ENCODE assay signal across 8 cellular contexts in the genomic region with DNA sequence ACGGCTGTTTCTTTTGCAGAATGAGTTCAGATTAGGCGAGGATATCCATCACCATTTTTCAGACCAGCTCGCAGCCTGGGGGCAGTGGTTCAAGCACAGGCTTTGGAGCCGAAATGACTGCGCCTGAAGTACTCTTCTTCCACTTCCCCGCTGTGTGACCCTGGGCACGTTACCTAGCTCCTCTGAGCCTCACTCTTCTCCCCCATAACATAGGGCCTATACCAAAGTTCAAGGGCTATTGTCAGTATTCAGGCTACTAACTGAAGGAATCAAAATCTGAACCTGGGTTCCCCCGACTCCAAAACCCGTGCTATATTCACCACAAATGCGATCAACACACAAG. TPM values are rescaled to one million over a fixed set of nuclear protein-coding genes. Genes with fewer than 3 reads are reported as not detected.
DNase-seq lines count a peak whose midpoint lies in the region; ATAC-seq and TF ChIP-seq lines count a peak whose summit lies in the region.

No MANE protein-coding gene starts in this region.

- H3K4me3 Mint-ChIP-seq in MCF 10A (ENCODE audit: unreplicated experiment), result peak overlapping the region; percentile 96

- peaks cover 46% of the 10 kb centered on the region for H3K36me3 Mint-ChIP-seq in MCF 10A (ENCODE audit: insufficient read depth, unreplicated experiment)

- H3K27me3 ChIP-seq in GM06990 (replicated peaks; ENCODE audit: control insufficient read depth, insufficient read depth, low read length), result no peaks in the 10 kb centered on the region
- no peaks in the 10 kb centered on the region for H3K27me3 ChIP-seq in mononuclear cell (ENCODE audit: insufficient read depth, low read length)

- H3K4me3 ChIP-seq in GM06990 (replicated peaks; ENCODE audit: low read depth, low read length) (peak overlapping the region; percentile 100), mononuclear cell (ENCODE audit: low read length) (peak overlapping the region; percentile 74)

- TF ChIP-seq CTCF in GM06990 (IDR thresholded peaks at IDR 0.05; ENCODE audit: insufficient read depth, low read length, poor library complexity, severe bottlenecking) (no peak), MCF 10A (IDR thresholded peaks at IDR 0.05; ENCODE audit: unreplicated experiment) (no peak)

- H3K4me1 ChIP-seq in mononuclear cell (ENCODE audit: insufficient read depth, low read length), result peaks cover 27% of the 10 kb centered on the region

- ATAC-seq in HG03520 (IDR thresholded peaks at IDR 0.05; ENCODE audit: unreplicated experiment), result peak; percentile 4

- no peaks in the 10 kb centered on the region for H3K9me3 ChIP-seq in mononuclear cell (ENCODE audit: low read depth, low read length)

- intact Hi-C loops in MCF 10A (cut with micrococcal nuclease), result loop anchor here (2.0 kb wide), 1 partner anchor 186 kb away; no protein-coding TSS in a partner anchor

- POLR2A ChIA-PET in MCF 10A (lab: Yijun Ruan, JAX), result interaction anchor here (0.5 to 2.6 kb wide), 17 partner anchors 10 to 1368 kb away, joined by 3 to 11 read pairs (median 4); partner anchors contain the start of genes LTO1 and MRGPRD

- BruUV-seq in MCF 10A (replicated peaks; lab: Mats Ljungman, UMichigan), result no TSS peak

- no peaks in the 10 kb centered on the region for H3K9me3 Mint-ChIP-seq in MCF 10A (ENCODE audit: unreplicated experiment)

- DNase-seq in GM06990 (ENCODE audit: extremely low read depth, insufficient read length), result no peak
- DNase-seq in MCF 10A (ENCODE audit: unreplicated experiment), result no peak
- DNase-seq in cortex of kidney (lab: John Stamatoyannopoulos, UW), result no peak
- no peak for DNase-seq in medulla oblongata (ENCODE audit: extremely low spot score)
- no peak for DNase-seq in NCI-H524 treated with DMSO at 0.1 percent for 48 hours (lab: John Stamatoyannopoulos, UW)
- DNase-seq in NCI-H2081 (lab: John Stamatoyannopoulos, UW), result no peak

- H3K27me3 Mint-ChIP-seq in MCF 10A (ENCODE audit: insufficient read depth, unreplicated experiment), result no peaks in the 10 kb centered on the region

- CTCF ChIA-PET in MCF 10A (lab: Yijun Ruan, JAX), result no interaction called here

- H3K36me3 ChIP-seq in GM06990 (ENCODE audit: control insufficient read depth, insufficient read depth, low read length), result peaks cover 9% of the 10 kb centered on the region

- peaks cover 31% of the 10 kb centered on the region for H3K4me1 Mint-ChIP-seq in MCF 10A (ENCODE audit: insufficient read depth, unreplicated experiment)

- peak overlapping the region; percentile 83 for H3K27ac Mint-ChIP-seq in MCF 10A (ENCODE audit: low read depth, unreplicated experiment)

RNA-seq across cellular contexts. Expression of gene MRPL21, which starts 0.4 kb away (rescaled TPM):
- total RNA-seq in MCF 10A (2022) (80.2 and 96.5 TPM in 2 replicates), mononuclear cell (20.4 TPM)

RNA-seq across cellular contexts. Expression of gene IGHMBP2, which starts 0.4 kb away (rescaled TPM):
- total RNA-seq in MCF 10A (2022), result 19.8 and 29.4 TPM in 2 replicates
- total RNA-seq in mononuclear cell, result 15.5 TPM
